ENCODE assay signal across 8 cellular contexts in genomic region chr5:34930870-34931269, GRCh38. TPM values are rescaled to one million over a fixed set of nuclear protein-coding genes. Genes with fewer than 3 reads are reported as not detected.
DNase-seq lines count a peak whose midpoint lies in the region; ATAC-seq, FAIRE-seq and TF ChIP-seq lines count a peak whose summit lies in the region.

No MANE protein-coding gene starts in this region.

- FAIRE-seq in frontal cortex (lab: Jason Lieb, UNC) = no peak

- peaks cover 27% of the 10 kb centered on the region for H3K36me3 Mint-ChIP-seq in activated CD8-positive, alpha-beta memory T cell treated with anti-CD3 and anti-CD28 coated beads, Interleukin-2, amount 10 ng/mL, durations not matched to agents 7 days and 5 days
- H3K36me3 Mint-ChIP-seq in activated naive CD8-positive, alpha-beta T cell treated with anti-CD3 and anti-CD28 coated beads, Interleukin-2, amount 10 ng/mL, durations not matched to agents 7 days and 5 days = peaks cover 11% of the 10 kb centered on the region

- no peak for TF ChIP-seq EP300 in suprapubic skin (IDR thresholded peaks at IDR 0.05)

- no peaks in the 10 kb centered on the region for H3K27me3 ChIP-seq in kidney epithelial cell (ENCODE audit: control insufficient read depth, insufficient read depth, low read length)
- H3K27me3 ChIP-seq in suprapubic skin = no peaks in the 10 kb centered on the region

- peaks cover 33% of the 10 kb centered on the region for H3K4me1 Mint-ChIP-seq in activated CD8-positive, alpha-beta memory T cell treated with anti-CD3 and anti-CD28 coated beads, Interleukin-2, amount 10 ng/mL, durations not matched to agents 7 days and 5 days
- H3K4me1 Mint-ChIP-seq in activated naive CD8-positive, alpha-beta T cell treated with anti-CD3 and anti-CD28 coated beads, Interleukin-2, amount 10 ng/mL, durations not matched to agents 7 days and 5 days = peaks cover 24% of the 10 kb centered on the region

- peak overlapping the region; percentile 96 for H3K4me3 ChIP-seq in kidney epithelial cell (ENCODE audit: low read depth, low read length)
- H3K4me3 ChIP-seq in suprapubic skin = peak overlapping the region; percentile 96

- no peaks in the 10 kb centered on the region for H3K27me3 Mint-ChIP-seq in activated CD8-positive, alpha-beta memory T cell treated with anti-CD3 and anti-CD28 coated beads, Interleukin-2, amount 10 ng/mL, durations not matched to agents 7 days and 5 days
- no peaks in the 10 kb centered on the region for H3K27me3 Mint-ChIP-seq in activated naive CD8-positive, alpha-beta T cell treated with anti-CD3 and anti-CD28 coated beads, Interleukin-2, amount 10 ng/mL, durations not matched to agents 7 days and 5 days

- H3K4me3 Mint-ChIP-seq in activated CD8-positive, alpha-beta memory T cell treated with anti-CD3 and anti-CD28 coated beads, Interleukin-2, amount 10 ng/mL, durations not matched to agents 7 days and 5 days = peak overlapping the region; percentile 93
- peak overlapping the region; percentile 92 for H3K4me3 Mint-ChIP-seq in activated naive CD8-positive, alpha-beta T cell treated with anti-CD3 and anti-CD28 coated beads, Interleukin-2, amount 10 ng/mL, durations not matched to agents 7 days and 5 days

- H3K36me3 ChIP-seq in kidney epithelial cell (ENCODE audit: control insufficient read depth, insufficient read depth, low read length) (no peaks in the 10 kb centered on the region), suprapubic skin (peaks cover 9% of the 10 kb centered on the region)

- POLR2A ChIA-PET in activated naive CD8-positive, alpha-beta T cell treated with anti-CD3 and anti-CD28 coated beads, Interleukin-2, amount 10 ng/mL, durations not matched to agents 7 days and 5 days (lab: Charles Lee) = interaction anchor here (2.0 to 3.6 kb wide), 2 partner anchors 14 to 1221 kb away, joined by 7 to 108 read pairs; partner anchors contain the start of genes BRIX1, LMBRD2, RAD1 and SKP2

- H3K27ac ChIP-seq in suprapubic skin = no peak overlapping the region

- H3K27ac Mint-ChIP-seq in activated CD8-positive, alpha-beta memory T cell treated with anti-CD3 and anti-CD28 coated beads, Interleukin-2, amount 10 ng/mL, durations not matched to agents 7 days and 5 days = peak overlapping the region; percentile 96
- H3K27ac Mint-ChIP-seq in activated naive CD8-positive, alpha-beta T cell treated with anti-CD3 and anti-CD28 coated beads, Interleukin-2, amount 10 ng/mL, durations not matched to agents 7 days and 5 days = peak overlapping the region; percentile 95

- CTCF ChIA-PET in activated CD8-positive, alpha-beta memory T cell treated with anti-CD3 and anti-CD28 coated beads, Interleukin-2, amount 10 ng/mL, durations not matched to agents 7 days and 5 days (lab: Charles Lee) = interaction anchor here (1.5 to 3.6 kb wide), 3 partner anchors 10 to 21 kb away, joined by 4 to 29 read pairs (median 4); partner anchors contain the start of genes BRIX1 and RAD1

- DNase-seq in activated CD8-positive, alpha-beta memory T cell treated with anti-CD3 and anti-CD28 coated beads, Interleukin-2, amount 10 ng/mL, durations not matched to agents 7 days and 5 days = no peak
- DNase-seq in activated CD8-positive, alpha-beta memory T cell treated with anti-CD3 and anti-CD28 coated beads, Interleukin-2, amount 50 U/mL, for 48 hours = no peak
- no peak for DNase-seq in activated naive CD8-positive, alpha-beta T cell treated with anti-CD3 and anti-CD28 coated beads, Interleukin-2, amount 10 ng/mL, durations not matched to agents 7 days and 5 days
- DNase-seq in kidney epithelial cell (ENCODE audit: low read depth) = no peak
- no peak for DNase-seq in suprapubic skin (ENCODE audit: low spot score in 2 of 2)
- no peak for DNase-seq in frontal cortex (ENCODE audit: low spot score in 2 of 2)

- no peak for TF ChIP-seq POLR2A in suprapubic skin (IDR thresholded peaks at IDR 0.05)

- no peak for ATAC-seq in activated CD8-positive, alpha-beta memory T cell treated with anti-CD3 and anti-CD28 coated beads, Interleukin-2, amount 10 ng/mL, durations not matched to agents 7 days and 5 days
- ATAC-seq in activated naive CD8-positive, alpha-beta T cell treated with anti-CD3 and anti-CD28 coated beads, Interleukin-2, amount 10 ng/mL, durations not matched to agents 7 days and 5 days (ENCODE audit: low read depth) = no peak
- ATAC-seq in GM21723 (IDR thresholded peaks at IDR 0.05; ENCODE audit: unreplicated experiment) (no peak), HG02938 (IDR thresholded peaks at IDR 0.05; ENCODE audit: unreplicated experiment) (no peak)

- no peaks in the 10 kb centered on the region for H3K9me3 ChIP-seq in suprapubic skin

- peaks cover 38% of the 10 kb centered on the region for H3K4me1 ChIP-seq in suprapubic skin

- no peaks in the 10 kb centered on the region for H3K9me3 Mint-ChIP-seq in activated CD8-positive, alpha-beta memory T cell treated with anti-CD3 and anti-CD28 coated beads, Interleukin-2, amount 10 ng/mL, durations not matched to agents 7 days and 5 days (ENCODE audit: low read depth)
- no peaks in the 10 kb centered on the region for H3K9me3 Mint-ChIP-seq in activated naive CD8-positive, alpha-beta T cell treated with anti-CD3 and anti-CD28 coated beads, Interleukin-2, amount 10 ng/mL, durations not matched to agents 7 days and 5 days

- TF ChIP-seq CTCF in kidney epithelial cell (IDR thresholded peaks at IDR 0.05; ENCODE audit: insufficient read depth, low read length, poor library complexity, severe bottlenecking) (no peak), suprapubic skin (IDR thresholded peaks at IDR 0.05) (no peak)

- 66% methylated on average over 4 of the region's 4 CpGs for WGBS in suprapubic skin

RNA-seq across cellular contexts. Expression of gene DNAJC21, which starts 1.5 kb away (rescaled TPM):
- total RNA-seq in activated CD8-positive, alpha-beta memory T cell treated with anti-CD3 and anti-CD28 coated beads, Interleukin-2, amount 10 ng/mL, durations not matched to agents 7 days and 5 days = 10 to 100 TPM; 50.6 to 54.6 TPM
- total RNA-seq in activated naive CD8-positive, alpha-beta T cell treated with anti-CD3 and anti-CD28 coated beads, Interleukin-2, amount 10 ng/mL, durations not matched to agents 7 days and 5 days = 10 to 100 TPM; 56.7 to 61.0 TPM
- total RNA-seq in kidney epithelial cell (22.1 and 37.0 TPM in 2 replicates), suprapubic skin (10 to 100 TPM; 19.1 to 40.6 (median 25.8) TPM), frontal cortex (21.2 TPM)

RNA-seq across cellular contexts. Expression of gene BRIX1, which starts 15.4 kb away (rescaled TPM):
- 10 to 100 TPM; 42.2 to 58.0 TPM for total RNA-seq in activated CD8-positive, alpha-beta memory T cell treated with anti-CD3 and anti-CD28 coated beads, Interleukin-2, amount 10 ng/mL, durations not matched to agents 7 days and 5 days
- total RNA-seq in activated naive CD8-positive, alpha-beta T cell treated with anti-CD3 and anti-CD28 coated beads, Interleukin-2, amount 10 ng/mL, durations not matched to agents 7 days and 5 days = 10 to 100 TPM; 32.9 to 33.9 TPM
- total RNA-seq in kidney epithelial cell (30.9 and 40.1 TPM in 2 replicates), suprapubic skin (10 to 100 TPM; 21.9 to 33.3 (median 29.8) TPM), frontal cortex (47.7 TPM)

RNA-seq across cellular contexts. Expression of gene RAD1, which starts 15.6 kb away (rescaled TPM):
- total RNA-seq in activated CD8-positive, alpha-beta memory T cell treated with anti-CD3 and anti-CD28 coated beads, Interleukin-2, amount 10 ng/mL, durations not matched to agents 7 days and 5 days = 10 to 100 TPM; 33.2 to 37.7 TPM
- 10 to 100 TPM; 27.6 to 30.6 TPM for total RNA-seq in activated naive CD8-positive, alpha-beta T cell treated with anti-CD3 and anti-CD28 coated beads, Interleukin-2, amount 10 ng/mL, durations not matched to agents 7 days and 5 days
- 13.1 and 17.9 TPM in 2 replicates for total RNA-seq in kidney epithelial cell
- 10 to 100 TPM; 11.4 to 29.9 (median 17.7) TPM for total RNA-seq in suprapubic skin
- 44.0 TPM for total RNA-seq in frontal cortex
